ENCODE assay signal across 30 cellular contexts in the genomic region with DNA sequence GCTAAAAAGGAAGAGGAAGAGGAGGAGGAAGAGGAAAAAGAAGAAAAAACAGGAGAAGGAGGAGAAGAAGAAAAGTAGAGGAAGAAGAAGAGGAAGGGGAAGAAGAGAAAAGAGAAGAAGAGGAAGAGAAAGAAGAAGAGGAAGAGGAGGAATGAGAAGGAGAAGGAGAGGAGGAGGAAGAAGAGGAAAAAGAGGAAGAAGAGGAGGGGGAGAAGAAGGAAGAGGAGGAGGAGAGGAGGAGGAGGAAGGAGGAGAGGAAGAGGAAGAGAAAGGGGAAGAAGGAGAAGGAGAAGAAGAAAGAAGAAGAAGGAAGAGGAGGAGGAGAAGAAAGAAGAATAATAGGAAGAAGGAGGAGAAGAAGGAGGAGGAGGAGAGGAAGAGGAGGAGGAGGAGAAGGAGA.
DNase-seq lines count a peak whose midpoint lies in the region; ATAC-seq and TF ChIP-seq lines count a peak whose summit lies in the region.
"Had no signal": no experiment of that assay in that cellular context is flagged by ENCODE, and none has a peak within 500 bp of the region (broad histone marks: within the 10 kb centered on the region; RNA-seq: fewer than 3 reads in every experiment).

No MANE protein-coding gene starts in this region.

- TF ChIP-seq CTCF in CD14-positive monocyte (IDR thresholded peaks at IDR 0.05), result no peak
- TF ChIP-seq CTCF in activated CD8-positive, alpha-beta T cell treated with anti-CD3 and anti-CD28 coated beads for 36 hours (IDR thresholded peaks at IDR 0.05), result no peak
- TF ChIP-seq CTCF in progenitor cell of endocrine pancreas (IDR thresholded peaks at IDR 0.05; ENCODE audit: unreplicated experiment), result no peak

- H3K4me3 Mint-ChIP-seq in activated CD4-positive, alpha-beta T cell treated with anti-CD3 and anti-CD28 coated beads, Interleukin-2, amount 10 ng/mL, durations not matched to agents 7 days and 5 days, result no peak overlapping the region
- no peak overlapping the region for H3K4me3 Mint-ChIP-seq in CD14-positive monocyte
- H3K4me3 Mint-ChIP-seq in activated CD8-positive, alpha-beta T cell treated with anti-CD3 and anti-CD28 coated beads for 36 hours, result no peak overlapping the region
- H3K4me3 Mint-ChIP-seq in naive B cell, result peak overlapping the region in 1 of 8 donors; percentile 84
- H3K4me3 Mint-ChIP-seq in progenitor cell of endocrine pancreas (ENCODE audit: low read depth), result no peak overlapping the region
- H3K4me3 Mint-ChIP-seq: type B pancreatic cell had no signal

- peaks cover 3% of the 10 kb centered on the region for H3K9me3 Mint-ChIP-seq in activated CD4-positive, alpha-beta T cell treated with anti-CD3 and anti-CD28 coated beads, Interleukin-2, amount 10 ng/mL, durations not matched to agents 7 days and 5 days
- H3K9me3 Mint-ChIP-seq in CD14-positive monocyte (peaks cover 8 to 19% (median 15%) of the 10 kb centered on the region in 7 donors), naive B cell (no peaks in the 10 kb centered on the region), progenitor cell of endocrine pancreas (ENCODE audit: low read depth) (no peaks in the 10 kb centered on the region)
- H3K9me3 Mint-ChIP-seq in activated CD8-positive, alpha-beta T cell treated with anti-CD3 and anti-CD28 coated beads for 36 hours, result no peaks in the 10 kb centered on the region
- H3K9me3 Mint-ChIP-seq: type B pancreatic cell had no signal

- ATAC-seq in activated CD8-positive, alpha-beta T cell treated with anti-CD3 and anti-CD28 coated beads for 36 hours, result no peak
- no peak for ATAC-seq in naive B cell (ENCODE audit: low read depth in 2 of 2)
- ATAC-seq in GM18867 (IDR thresholded peaks at IDR 0.05; ENCODE audit: unreplicated experiment), result no peak
- ATAC-seq: A549, heart right ventricle, mucosa of descending colon had no signal

- DNase-seq in activated CD4-positive, alpha-beta T cell treated with anti-CD3 and anti-CD28 coated beads, Interleukin-2, amount 10 ng/mL, durations not matched to agents 7 days and 5 days, result no peak
- no peak for DNase-seq in activated CD4-positive, alpha-beta T cell treated with anti-CD3 and anti-CD28 coated beads for 4 hours
- DNase-seq in CD14-positive monocyte (ENCODE audit: low spot score) (no peak), naive B cell (no peak), GM03348 (ENCODE audit: low spot score) (no peak), progenitor cell of endocrine pancreas (ENCODE audit: low spot score, unreplicated experiment) (no peak)
- DNase-seq in activated CD8-positive, alpha-beta T cell treated with anti-CD3 and anti-CD28 coated beads for 36 hours, result no peak
- DNase-seq: activated CD4-positive, alpha-beta T cell treated with anti-CD3 and anti-CD28 coated beads for 1 hour; activated CD8-positive, alpha-beta memory T cell treated with anti-CD3 and anti-CD28 coated beads, Interleukin-2, amount 50 U/mL, for 48 hours; activated gamma-delta T cell treated with Interleukin-2 at 50 U/mL for 16 hours; AML-193; colonic mucosa; DMS79 treated with DMSO at 0.1 percent for 48 hours; HCEC 1CT; heart right ventricle; Karpas-422; kidney glomerular epithelial cell; mucosa of descending colon; NCI-H1436; NCI-H2081 treated with DMSO at 0.1 percent for 48 hours; NCI-H345; NCI-H748 treated with DMSO at 0.1 percent for 48 hours; SJCRH30; stimulated activated CD4-positive, alpha-beta T cell treated with anti-CD3 and anti-CD28 coated beads, Interleukin-1b, Interleukin-23, amount 100 ng/mL, for 48 hours; stimulated activated CD8-positive, alpha-beta memory T cell treated with anti-CD3 and anti-CD28 coated beads, Interleukin-4, amount 100 ng/mL, for 48 hours; substantia nigra had no signal

- H3K27ac Mint-ChIP-seq in activated CD4-positive, alpha-beta T cell treated with anti-CD3 and anti-CD28 coated beads, Interleukin-2, amount 10 ng/mL, durations not matched to agents 7 days and 5 days, result peak overlapping the region; percentile 19
- H3K27ac Mint-ChIP-seq in CD14-positive monocyte (peak overlapping the region; percentile 44 to 90 (median 82)), naive B cell (peak overlapping the region in 5 of 6 donors; percentile 67 to 93 (median 80)), progenitor cell of endocrine pancreas (no peak overlapping the region)
- H3K27ac Mint-ChIP-seq in activated CD8-positive, alpha-beta T cell treated with anti-CD3 and anti-CD28 coated beads for 36 hours, result peak overlapping the region; percentile 45
- H3K27ac Mint-ChIP-seq: neural progenitor cell, type B pancreatic cell had no signal

- peaks cover 77% of the 10 kb centered on the region for H3K36me3 Mint-ChIP-seq in activated CD4-positive, alpha-beta T cell treated with anti-CD3 and anti-CD28 coated beads, Interleukin-2, amount 10 ng/mL, durations not matched to agents 7 days and 5 days (ENCODE audit: low read depth)
- no peaks in the 10 kb centered on the region for H3K36me3 Mint-ChIP-seq in CD14-positive monocyte
- peaks cover 55% of the 10 kb centered on the region for H3K36me3 Mint-ChIP-seq in activated CD8-positive, alpha-beta T cell treated with anti-CD3 and anti-CD28 coated beads for 36 hours (ENCODE audit: low read depth)
- peaks cover 15 to 62% of the 10 kb centered on the region in 2 donors for H3K36me3 Mint-ChIP-seq in naive B cell
- peaks cover 9% of the 10 kb centered on the region for H3K36me3 Mint-ChIP-seq in progenitor cell of endocrine pancreas (ENCODE audit: insufficient read depth)
- H3K36me3 Mint-ChIP-seq: neural progenitor cell had no signal

- intact Hi-C loops in CD14-positive monocyte (cut with micrococcal nuclease), result no loop called here
- intact Hi-C loops in activated CD8-positive, alpha-beta T cell treated with anti-CD3 and anti-CD28 coated beads for 36 hours (cut with micrococcal nuclease), result no loop called here

- no peaks in the 10 kb centered on the region for H3K27me3 Mint-ChIP-seq in activated CD4-positive, alpha-beta T cell treated with anti-CD3 and anti-CD28 coated beads, Interleukin-2, amount 10 ng/mL, durations not matched to agents 7 days and 5 days
- peaks cover 0 to 9% (median 5%) of the 10 kb centered on the region in 3 donors for H3K27me3 Mint-ChIP-seq in CD14-positive monocyte (ENCODE audit: low read depth in 3 of 3)
- no peaks in the 10 kb centered on the region for H3K27me3 Mint-ChIP-seq in activated CD8-positive, alpha-beta T cell treated with anti-CD3 and anti-CD28 coated beads for 36 hours
- no peaks in the 10 kb centered on the region for H3K27me3 Mint-ChIP-seq in naive B cell
- peaks cover 16% of the 10 kb centered on the region for H3K27me3 Mint-ChIP-seq in progenitor cell of endocrine pancreas

- H3K4me1 Mint-ChIP-seq in activated CD4-positive, alpha-beta T cell treated with anti-CD3 and anti-CD28 coated beads, Interleukin-2, amount 10 ng/mL, durations not matched to agents 7 days and 5 days, result peaks cover 12% of the 10 kb centered on the region
- peaks cover 27% of the 10 kb centered on the region for H3K4me1 Mint-ChIP-seq in CD14-positive monocyte
- H3K4me1 Mint-ChIP-seq in activated CD8-positive, alpha-beta T cell treated with anti-CD3 and anti-CD28 coated beads for 36 hours (ENCODE audit: low read depth), result peaks cover 11% of the 10 kb centered on the region
- peaks cover 22 to 33% (median 30%) of the 10 kb centered on the region in 3 donors for H3K4me1 Mint-ChIP-seq in naive B cell
- H3K4me1 Mint-ChIP-seq in progenitor cell of endocrine pancreas (ENCODE audit: low read depth), result peaks cover 5% of the 10 kb centered on the region

- CTCF ChIA-PET in activated CD4-positive, alpha-beta T cell treated with anti-CD3 and anti-CD28 coated beads, Interleukin-2, amount 10 ng/mL, durations not matched to agents 7 days and 5 days (lab: Charles Lee), result interaction anchor here (1.2 kb wide), 1 partner anchor 12 kb away, joined by 4 read pairs; no protein-coding TSS in a partner anchor
- CTCF ChIA-PET in activated CD8-positive, alpha-beta T cell treated with anti-CD3 and anti-CD28 coated beads for 36 hours (lab: Charles Lee), result no interaction called here

- POLR2A ChIA-PET in activated CD4-positive, alpha-beta T cell treated with anti-CD3 and anti-CD28 coated beads, Interleukin-2, amount 10 ng/mL, durations not matched to agents 7 days and 5 days (lab: Charles Lee), result no interaction called here
- POLR2A ChIA-PET in activated CD8-positive, alpha-beta T cell treated with anti-CD3 and anti-CD28 coated beads for 36 hours (lab: Charles Lee), result interaction anchor here (0.6 kb wide), 1 partner anchor 237 kb away, joined by 4 read pairs; no protein-coding TSS in a partner anchor
